In the genomic region with DNA sequence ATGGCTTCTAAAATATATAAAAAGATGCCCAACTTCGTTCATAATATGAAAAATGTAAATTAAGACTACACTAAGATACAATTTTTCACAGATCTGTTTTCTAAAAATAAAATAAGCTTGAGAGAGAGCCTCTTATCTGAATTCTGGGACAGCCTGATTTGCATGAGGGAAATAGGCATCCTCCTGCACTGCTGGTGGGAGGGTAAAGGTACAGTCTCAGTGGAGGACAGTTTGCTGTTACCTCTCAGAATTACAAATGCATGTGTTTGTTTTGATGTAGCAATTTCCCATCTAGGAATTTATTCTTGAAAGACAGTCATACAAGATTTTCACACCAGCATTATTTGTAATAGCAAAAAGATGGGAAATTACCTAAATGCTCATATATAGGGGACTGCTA, we compare ENCODE assay signal across 15 cellular contexts.
DNase-seq lines count a peak whose midpoint lies in the region; ATAC-seq lines count a peak whose summit lies in the region.
"Had no signal": no experiment of that assay in that cellular context is flagged by ENCODE, and none has a peak within 500 bp of the region (broad histone marks: within the 10 kb centered on the region; RNA-seq: fewer than 3 reads in every experiment).

No MANE protein-coding gene starts in this region.

- no peaks in the 10 kb centered on the region for H3K36me3 Mint-ChIP-seq in naive B cell
- H3K36me3 Mint-ChIP-seq in activated T-cell treated with anti-CD3 and anti-CD28 coated beads, Interleukin-2, amount 50 U/mL, for 24 hours (ENCODE audit: low read depth), result no peaks in the 10 kb centered on the region
- no peaks in the 10 kb centered on the region for H3K36me3 Mint-ChIP-seq in activated CD4-positive, alpha-beta T cell treated with anti-CD3 and anti-CD28 coated beads, Interleukin-2, amount 10 ng/mL, durations not matched to agents 7 days and 5 days (ENCODE audit: low read depth)

- H4K20me1 ChIP-seq in BLaER1, result peaks cover 98% of the 10 kb centered on the region

- CTCF ChIA-PET in activated CD4-positive, alpha-beta T cell treated with anti-CD3 and anti-CD28 coated beads, Interleukin-2, amount 10 ng/mL, durations not matched to agents 7 days and 5 days (lab: Charles Lee), result no interaction called here

- no peaks in the 10 kb centered on the region for H3K9me3 Mint-ChIP-seq in naive B cell
- no peaks in the 10 kb centered on the region for H3K9me3 Mint-ChIP-seq in activated T-cell treated with anti-CD3 and anti-CD28 coated beads, Interleukin-2, amount 50 U/mL, for 24 hours
- no peaks in the 10 kb centered on the region for H3K9me3 Mint-ChIP-seq in activated CD4-positive, alpha-beta T cell treated with anti-CD3 and anti-CD28 coated beads, Interleukin-2, amount 10 ng/mL, durations not matched to agents 7 days and 5 days
- H3K9me3 Mint-ChIP-seq: stimulated activated naive CD8-positive, alpha-beta T cell treated with anti-CD3 and anti-CD28 coated beads, Interleukin-15, Interleukin-2, amounts not matched to agents 100 ng/mL and 50 ng/mL, for 24 hours had no signal

- no peaks in the 10 kb centered on the region for H3K36me3 ChIP-seq in BLaER1
- H3K36me3 ChIP-seq: lower lobe of right lung had no signal

- peak overlapping the region; percentile 21 to 94 (median 83) for H3K4me3 Mint-ChIP-seq in naive B cell
- H3K4me3 Mint-ChIP-seq in activated T-cell treated with anti-CD3 and anti-CD28 coated beads, Interleukin-2, amount 50 U/mL, for 24 hours, result no peak overlapping the region
- H3K4me3 Mint-ChIP-seq in activated CD4-positive, alpha-beta T cell treated with anti-CD3 and anti-CD28 coated beads, Interleukin-2, amount 10 ng/mL, durations not matched to agents 7 days and 5 days, result no peak overlapping the region

- peak; percentile 27 for DNase-seq in HuH-7 (ENCODE audit: low spot score)
- DNase-seq in cerebellar cortex (ENCODE audit: low spot score), result peak; percentile 47
- DNase-seq in naive B cell, result no peak
- no peak for DNase-seq in activated T-cell treated with anti-CD3 and anti-CD28 coated beads, Interleukin-2, amount 50 U/mL, for 24 hours
- DNase-seq in activated CD4-positive, alpha-beta T cell treated with anti-CD3 and anti-CD28 coated beads, Interleukin-2, amount 10 ng/mL, durations not matched to agents 7 days and 5 days, result no peak
- DNase-seq: amniotic stem cell; head of caudate nucleus; lower lobe of right lung; NCI-H1694; psoas muscle; stimulated activated CD4-positive, alpha-beta T cell treated with anti-CD3 and anti-CD28 coated beads, Interleukin-4, amount 100 ng/mL, for 24 hours had no signal

- H3K27me3 ChIP-seq in BLaER1, result no peaks in the 10 kb centered on the region

- peak overlapping the region; percentile 73 for H3K4me2 ChIP-seq in BLaER1

- H3K9me3 ChIP-seq in BLaER1, result no peaks in the 10 kb centered on the region
- H3K9me3 ChIP-seq: lower lobe of right lung, psoas muscle had no signal

- peak overlapping the region in 5 of 6 donors; percentile 30 to 97 (median 90) for H3K27ac Mint-ChIP-seq in naive B cell
- H3K27ac Mint-ChIP-seq in activated T-cell treated with anti-CD3 and anti-CD28 coated beads, Interleukin-2, amount 50 U/mL, for 24 hours, result no peak overlapping the region
- H3K27ac Mint-ChIP-seq in activated CD4-positive, alpha-beta T cell treated with anti-CD3 and anti-CD28 coated beads, Interleukin-2, amount 10 ng/mL, durations not matched to agents 7 days and 5 days, result no peak overlapping the region

- H3K4me1 Mint-ChIP-seq in naive B cell, result peaks cover 24 to 40% (median 35%) of the 10 kb centered on the region in 3 donors
- peaks cover 53% of the 10 kb centered on the region for H3K4me1 Mint-ChIP-seq in activated T-cell treated with anti-CD3 and anti-CD28 coated beads, Interleukin-2, amount 50 U/mL, for 24 hours (ENCODE audit: low read depth)
- H3K4me1 Mint-ChIP-seq in activated CD4-positive, alpha-beta T cell treated with anti-CD3 and anti-CD28 coated beads, Interleukin-2, amount 10 ng/mL, durations not matched to agents 7 days and 5 days, result peaks cover 25% of the 10 kb centered on the region

- peaks cover 34% of the 10 kb centered on the region for H3K4me1 ChIP-seq in BLaER1

- H3K4me3 ChIP-seq in BLaER1, result no peak overlapping the region

- no peak overlapping the region for H3K9ac ChIP-seq in BLaER1

- POLR2A ChIA-PET in activated CD4-positive, alpha-beta T cell treated with anti-CD3 and anti-CD28 coated beads, Interleukin-2, amount 10 ng/mL, durations not matched to agents 7 days and 5 days (lab: Charles Lee), result interaction anchor here (0.6 kb wide), 1 partner anchor 31 kb away, joined by 3 read pairs; no protein-coding TSS in a partner anchor

- ATAC-seq in naive B cell (ENCODE audit: low read depth in 2 of 2) (no peak), HG02852 (IDR thresholded peaks at IDR 0.05; ENCODE audit: unreplicated experiment) (no peak), HG03520 (IDR thresholded peaks at IDR 0.05; ENCODE audit: unreplicated experiment) (no peak)

- H3K27me3 Mint-ChIP-seq in naive B cell, result no peaks in the 10 kb centered on the region
- H3K27me3 Mint-ChIP-seq in activated T-cell treated with anti-CD3 and anti-CD28 coated beads, Interleukin-2, amount 50 U/mL, for 24 hours, result no peaks in the 10 kb centered on the region
- H3K27me3 Mint-ChIP-seq in activated CD4-positive, alpha-beta T cell treated with anti-CD3 and anti-CD28 coated beads, Interleukin-2, amount 10 ng/mL, durations not matched to agents 7 days and 5 days, result no peaks in the 10 kb centered on the region

- no peak overlapping the region for H3K27ac ChIP-seq in BLaER1
- H3K27ac ChIP-seq: lower lobe of right lung had no signal

Comparison
In these comparisons a context has a peak if more than half of its experiments do, and no peak if none do; other contexts are left out.
1. DNase-seq: peak in HuH-7 (single experiment) and cerebellar cortex (single experiment); none in naive B cell (single experiment), activated T-cell treated with anti-CD3 and anti-CD28 coated beads, Interleukin-2, amount 50 U/mL, for 24 hours (single experiment) and activated CD4-positive, alpha-beta T cell treated with anti-CD3 and anti-CD28 coated beads, Interleukin-2, amount 10 ng/mL, durations not matched to agents 7 days and 5 days (single experiment).
2. H3K27ac Mint-ChIP-seq: peak in naive B cell (5 of 6); none in activated T-cell treated with anti-CD3 and anti-CD28 coated beads, Interleukin-2, amount 50 U/mL, for 24 hours (single experiment) and activated CD4-positive, alpha-beta T cell treated with anti-CD3 and anti-CD28 coated beads, Interleukin-2, amount 10 ng/mL, durations not matched to agents 7 days and 5 days (single experiment).
3. H3K4me3 Mint-ChIP-seq: peak in naive B cell (8 of 8); none in activated T-cell treated with anti-CD3 and anti-CD28 coated beads, Interleukin-2, amount 50 U/mL, for 24 hours (single experiment) and activated CD4-positive, alpha-beta T cell treated with anti-CD3 and anti-CD28 coated beads, Interleukin-2, amount 10 ng/mL, durations not matched to agents 7 days and 5 days (single experiment).